8 cellular contexts compared by ENCODE assay signal in genomic region chr12:108514973-108515814, GRCh38. TPM values are rescaled to one million over a fixed set of nuclear protein-coding genes. Genes with fewer than 3 reads are reported as not detected.
DNase-seq lines count a peak whose midpoint lies in the region; ATAC-seq and TF ChIP-seq lines count a peak whose summit lies in the region.

TSS of gene FICD (plus strand) at chr12:108515277. CDS start at chr12:108516973, 1,696 bp downstream.

- no peaks in the 10 kb centered on the region for H3K9me3 ChIP-seq in CD4-positive, alpha-beta memory T cell (ENCODE audit: control insufficient read depth in 1 of 2, low read length in 2 of 2)
- H3K9me3 ChIP-seq in right lobe of liver, result no peaks in the 10 kb centered on the region

- CTCF ChIA-PET in CD4-positive, alpha-beta memory T cell (lab: Charles Lee; ENCODE audit: partially characterized antibody), result interaction anchor here (1.9 kb wide), 1 partner anchor 103 kb away, joined by 6 read pairs; no protein-coding TSS in a partner anchor

- H3K36me3 Mint-ChIP-seq in CD4-positive, alpha-beta memory T cell, result peaks cover 12 to 27% of the 10 kb centered on the region in 2 donors

- POLR2A ChIA-PET in CD4-positive, alpha-beta memory T cell (lab: Charles Lee; ENCODE audit: partially characterized antibody), result interaction anchor here (1.0 kb wide), 1 partner anchor 46 kb away, joined by 8 read pairs; the partner anchor contains the start of genes ISCU and SART3

- H3K27ac Mint-ChIP-seq in CD4-positive, alpha-beta memory T cell, result peak within 1 kb of the TSS; percentile 90 to 97 (median 95)

- H3K27me3 Mint-ChIP-seq in CD4-positive, alpha-beta memory T cell, result peaks cover 1% of the 10 kb centered on the region in 2 donors

- H3K27me3 ChIP-seq in CD4-positive, alpha-beta memory T cell (ENCODE audit: insufficient read depth, low read length), result no peaks in the 10 kb centered on the region
- H3K27me3 ChIP-seq in dorsolateral prefrontal cortex (no peaks in the 10 kb centered on the region), right lobe of liver (no peaks in the 10 kb centered on the region)

- peak within 1 kb of the TSS; percentile 86 for H3K27ac ChIP-seq in CD4-positive, alpha-beta memory T cell (ENCODE audit: low read depth, low read length)
- peak within 1 kb of the TSS in 45 of 59 donors; percentile 8 to 87 (median 67) for H3K27ac ChIP-seq in dorsolateral prefrontal cortex
- H3K27ac ChIP-seq in right lobe of liver, result peak within 1 kb of the TSS in 2 of 3 donors; percentile 53 to 66

- peak; percentile 51 for TF ChIP-seq POLR2A in right lobe of liver (IDR thresholded peaks at IDR 0.05)

- intact Hi-C loops in CD4-positive, alpha-beta memory T cell (cut with micrococcal nuclease), result loop anchor here (1.0 to 10.0 kb wide), 9 partner anchors 46 to 1420 kb away; partner anchors contain the start of genes CORO1C, CRY1, PRDM4 and PWP1
- intact Hi-C loops in dorsolateral prefrontal cortex (cut with DNase I), result loop anchor here (1.0 to 10.0 kb wide), 9 partner anchors 46 to 838 kb away; partner anchors contain the start of genes PRDM4 (in 1 of the 2), PWP1 (in 1 of the 2), SART3 (in 1 of the 2) and WSCD2 (in 1 of the 2)
- intact Hi-C loops in right lobe of liver (cut with DNase I), result no loop called here

- H3K4me3 Mint-ChIP-seq in CD4-positive, alpha-beta memory T cell, result peak within 1 kb of the TSS; percentile 91 to 97 (median 94)

- TF ChIP-seq CTCF in dorsolateral prefrontal cortex (IDR thresholded peaks at IDR 0.05 in 54 of 56, conservative IDR thresholded peaks at IDR 0.05 in 2 of 56; ENCODE audit: low read depth in 1 of 56, partially characterized antibody in 56 of 56) (peak in 43 of 56 donors; percentile 12 to 62 (median 34)), right lobe of liver (IDR thresholded peaks at IDR 0.05) (no peak)

- H3K4me1 Mint-ChIP-seq in CD4-positive, alpha-beta memory T cell, result peaks cover 16 to 42% (median 28%) of the 10 kb centered on the region in 4 donors

- H3K4me3 ChIP-seq in CD4-positive, alpha-beta memory T cell (ENCODE audit: low read length in 2 of 2), result peak within 1 kb of the TSS; percentile 84 to 90
- H3K4me3 ChIP-seq in dorsolateral prefrontal cortex (peak within 1 kb of the TSS; percentile 55 to 98 (median 89)), right lobe of liver (peak within 1 kb of the TSS; percentile 88 to 95 (median 93))

- peaks cover 27% of the 10 kb centered on the region for H3K4me1 ChIP-seq in CD4-positive, alpha-beta memory T cell (ENCODE audit: insufficient read depth, low read length)
- peaks cover 0 to 8% (median 3%) of the 10 kb centered on the region in 4 donors for H3K4me1 ChIP-seq in right lobe of liver

- H3K9me3 Mint-ChIP-seq in CD4-positive, alpha-beta memory T cell, result peaks cover 0 to 2% (median 0%) of the 10 kb centered on the region in 8 donors

- DNase-seq in CD4-positive, alpha-beta memory T cell, result peak; percentile 98 to 100 (median 99)
- peak; percentile 100 for DNase-seq in HK-2 (ENCODE audit: unreplicated experiment)
- DNase-seq in NCI-H82 treated with DMSO at 0.1 percent for 48 hours (lab: John Stamatoyannopoulos, UW; ENCODE audit: unreplicated experiment), result peak; percentile 96
- peak; percentile 100 for DNase-seq in activated CD4-positive, alpha-beta T cell treated with anti-CD3 and anti-CD28 coated beads, Interleukin-2, amount 50 U/mL, for 48 hours
- DNase-seq in dorsolateral prefrontal cortex, result peak; percentile 100
- DNase-seq in right lobe of liver, result peak; percentile 100
- peak; percentile 100 for DNase-seq in stimulated activated CD4-positive, alpha-beta T cell treated with anti-CD3 and anti-CD28 coated beads, Interleukin-4, amount 100 ng/mL, for 24 hours

- peaks cover 21% of the 10 kb centered on the region for H3K36me3 ChIP-seq in CD4-positive, alpha-beta memory T cell (ENCODE audit: insufficient read depth, low read length)
- peaks cover 0 to 23% (median 1%) of the 10 kb centered on the region in 4 donors for H3K36me3 ChIP-seq in right lobe of liver

- 1% methylated on average over 49 of the region's 67 CpGs for WGBS in right lobe of liver (ENCODE audit: insufficient coverage, low coverage, low lambda C conversion rate, missing lambda C conversion rate)

- peak; percentile 83 for ATAC-seq in GM19455 (IDR thresholded peaks at IDR 0.05; ENCODE audit: unreplicated experiment)
- ATAC-seq in right lobe of liver, result peak; percentile 96 to 98 (median 98)

RNA-seq across cellular contexts. Expression of gene FICD, which starts in this region (rescaled TPM):
- 10 to 100 TPM; 10.6 to 12.3 TPM for total RNA-seq in CD4-positive, alpha-beta memory T cell
- polyA plus RNA-seq in CD4-positive, alpha-beta memory T cell, result 1 to 10 TPM; 2.3 to 3.9 TPM
- total RNA-seq in dorsolateral prefrontal cortex (10 to 100 TPM in 23 of 120 experiments, 1 to 10 TPM in 97; 5.6 to 13.7 (median 8.3) TPM), right lobe of liver (1 to 10 TPM; 2.8 to 8.4 (median 5.6) TPM)

Comparison
In these comparisons a context has a peak if more than half of its experiments do, and no peak if none do; other contexts are left out.
1. Peak in every context shown above with its lines: DNase-seq, ATAC-seq, H3K4me3 ChIP-seq and H3K27ac ChIP-seq.
2. CTCF ChIP-seq: peak in dorsolateral prefrontal cortex (43 of 56); none in right lobe of liver (0 of 4).
3. intact Hi-C loops: an anchor here in CD4-positive, alpha-beta memory T cell (1.0 to 10.0 kb wide) and dorsolateral prefrontal cortex (1.0 to 10.0 kb wide); none called in right lobe of liver.